In the genomic region with DNA sequence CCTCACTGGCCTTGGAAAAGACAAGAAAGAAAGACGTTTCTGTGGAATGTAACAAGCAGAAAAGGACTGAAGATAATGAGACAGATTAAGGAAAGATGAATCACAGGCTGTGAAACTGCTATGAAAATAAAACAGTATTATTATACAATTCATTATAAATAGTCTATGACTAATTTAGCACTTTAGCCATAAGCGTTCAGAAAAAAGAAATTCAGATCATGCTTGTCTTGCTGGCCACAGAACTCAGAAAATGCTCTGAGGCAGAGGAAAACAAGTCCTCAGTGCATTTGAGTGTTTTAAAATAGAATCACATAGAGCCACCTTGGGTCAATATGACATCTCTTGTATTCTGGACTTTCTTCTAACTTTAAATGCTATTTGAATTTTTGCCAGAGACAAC, we compare ENCODE assay signal across 8 cellular contexts.
DNase-seq lines count a peak whose midpoint lies in the region; ATAC-seq and TF ChIP-seq lines count a peak whose summit lies in the region.
"Not testable (repeated sequence)": the region's sequence is repeated elsewhere in the genome, so short reads cannot be mapped to it uniquely, and the experiment has no call there.

No MANE protein-coding gene starts in this region.

- not testable (repeated sequence) for H3K27ac Mint-ChIP-seq in stimulated activated effector memory CD8-positive, alpha-beta T cell treated with anti-CD3 and anti-CD28 coated beads, Interleukin-12 subunit alpha, Interleukin-12 subunit beta, amount 100 ng/mL, for 72 hours

- H3K9me3 ChIP-seq in PC-3 (ENCODE audit: low read length); gastroesophageal sphincter; left lung; aorta (ENCODE audit: control insufficient read depth, low read length): not testable (repeated sequence)

- not testable (repeated sequence) for H3F3A ChIP-seq in PC-3 (ENCODE audit: low read length, unreplicated experiment)

- H4K20me1 ChIP-seq in PC-3 (ENCODE audit: low read length), result not testable (repeated sequence)

- POLR2A ChIA-PET in PC-3 (lab: Charles Lee; ENCODE audit: unreplicated experiment), result not testable (repeated sequence)

- not testable (repeated sequence) for H3K4me3 Mint-ChIP-seq in stimulated activated effector memory CD8-positive, alpha-beta T cell treated with anti-CD3 and anti-CD28 coated beads, Interleukin-12 subunit alpha, Interleukin-12 subunit beta, amount 100 ng/mL, for 72 hours

- H2AFZ ChIP-seq in PC-3 (ENCODE audit: low read length), result not testable (repeated sequence)

- H3K4me2 ChIP-seq in PC-3 (ENCODE audit: low read length), result not testable (repeated sequence)

- not testable (repeated sequence) for H3K9ac ChIP-seq in PC-3 (ENCODE audit: low read length)

- DNase-seq in PC-3; left lung; sciatic nerve (ENCODE audit: low spot score); stimulated activated effector memory CD8-positive, alpha-beta T cell treated with anti-CD3 and anti-CD28 coated beads, Interleukin-12 subunit alpha, Interleukin-12 subunit beta, amount 100 ng/mL, for 72 hours (ENCODE audit: low spot score in 2 of 2); aorta: not testable (repeated sequence)

- WGBS in gastroesophageal sphincter (ENCODE audit: low coverage in 1 of 2), 2 donors, result no CpG with 5 or more reads among the region's 2 CpGs
- WGBS in aorta, 2 donors, result 0 to 17% methylated on average over 1 of the region's 2 CpGs

- not testable (repeated sequence) for H3K4me1 ChIP-seq in PC-3 (ENCODE audit: insufficient read depth, low read length); gastroesophageal sphincter; left lung; aorta (ENCODE audit: control insufficient read depth in 1 of 2, insufficient read depth in 2 of 2, low read length in 2 of 2)

- not testable (repeated sequence) for TF ChIP-seq POLR2A in gastroesophageal sphincter (IDR thresholded peaks at IDR 0.05)

- H3K79me2 ChIP-seq in PC-3 (ENCODE audit: low read length), result not testable (repeated sequence)

- CTCF ChIA-PET in PC-3 (lab: Charles Lee), result not testable (repeated sequence)

- not testable (repeated sequence) for H3K4me3 ChIP-seq in PC-3 (ENCODE audit: low read length); gastroesophageal sphincter; left lung; aorta (ENCODE audit: low read length in 2 of 2)

- H3K27ac ChIP-seq in PC-3 (ENCODE audit: low read length); gastroesophageal sphincter; left lung; aorta (ENCODE audit: low read depth in 1 of 2, low read length in 2 of 2): not testable (repeated sequence)

- not testable (repeated sequence) for H3K36me3 ChIP-seq in PC-3 (ENCODE audit: low read depth, low read length); gastroesophageal sphincter; left lung; aorta (ENCODE audit: control insufficient read depth in 1 of 2, insufficient read depth in 2 of 2, low read length in 1 of 2)

- TF ChIP-seq EP300 in gastroesophageal sphincter (IDR thresholded peaks at IDR 0.05), result not testable (repeated sequence)

- BruUV-seq in PC-3 (replicated peaks; lab: Mats Ljungman, UMichigan), result not testable (repeated sequence)

- not testable (repeated sequence) for H3K9me2 ChIP-seq in PC-3 (replicated peaks; ENCODE audit: low read length)

- intact Hi-C loops in PC-3 (cut with micrococcal nuclease); left lung (cut with DNase I); sciatic nerve (cut with DNase I); aorta (cut with DNase I): not testable (repeated sequence)

- ATAC-seq in PC-3 (peak; percentile 49), SK-N-SH treated with all-trans-retinoic acid at 6 μM for 48 hours (peak; percentile 63), esophagus mucosa (peak; percentile 63), gastroesophageal sphincter (peak; percentile 84), left lung (peak; percentile 49), sciatic nerve (peak; percentile 49), aorta (ENCODE audit: low FRiP score) (peak; percentile 84)
- ATAC-seq in stimulated activated effector memory CD8-positive, alpha-beta T cell treated with anti-CD3 and anti-CD28 coated beads, Interleukin-12 subunit alpha, Interleukin-12 subunit beta, amount 100 ng/mL, for 72 hours, result peak; percentile 67

- not testable (repeated sequence) for H3K4me1 Mint-ChIP-seq in stimulated activated effector memory CD8-positive, alpha-beta T cell treated with anti-CD3 and anti-CD28 coated beads, Interleukin-12 subunit alpha, Interleukin-12 subunit beta, amount 100 ng/mL, for 72 hours

- H3K27me3 ChIP-seq in PC-3 (ENCODE audit: low read length); gastroesophageal sphincter; left lung; aorta (ENCODE audit: control insufficient read depth in 1 of 2, insufficient read depth in 2 of 2, low read length in 1 of 2): not testable (repeated sequence)

- TF ChIP-seq CTCF in PC-3 (conservative IDR thresholded peaks at IDR 0.05; ENCODE audit: low read depth, low read length); gastroesophageal sphincter (IDR thresholded peaks at IDR 0.05); left lung (IDR thresholded peaks at IDR 0.05): not testable (repeated sequence)

- not testable (repeated sequence) for H3K36me3 Mint-ChIP-seq in stimulated activated effector memory CD8-positive, alpha-beta T cell treated with anti-CD3 and anti-CD28 coated beads, Interleukin-12 subunit alpha, Interleukin-12 subunit beta, amount 100 ng/mL, for 72 hours

- H3K9me3 Mint-ChIP-seq in stimulated activated effector memory CD8-positive, alpha-beta T cell treated with anti-CD3 and anti-CD28 coated beads, Interleukin-12 subunit alpha, Interleukin-12 subunit beta, amount 100 ng/mL, for 72 hours, result not testable (repeated sequence)
